Comparison of ENCODE assay signal across 25 cellular contexts in genomic region chr19:29702958-29703320, GRCh38.
"Had no signal": no experiment of that assay in that cellular context is flagged by ENCODE, and none has a peak within 500 bp of the region (broad histone marks: within the 10 kb centered on the region; RNA-seq: fewer than 3 reads in every experiment).

No MANE protein-coding gene starts in this region.

- H3K27me3 ChIP-seq: brain microvascular endothelial cell, cardiac muscle cell had no signal

- H3K4me3 Mint-ChIP-seq: activated CD8-positive, alpha-beta memory T cell treated with anti-CD3 and anti-CD28 coated beads, Interleukin-2, amount 10 ng/mL, durations not matched to agents 7 days and 5 days; activated naive CD4-positive, alpha-beta T cell treated with anti-CD3 and anti-CD28 coated beads for 36 hours; activated T-cell treated with anti-CD3 and anti-CD28 coated beads, Interleukin-2, amount 50 U/mL, for 4 hours; activated T-helper 17 cell treated with anti-CD3 and anti-CD28 coated beads, Interleukin-2, amount 50 U/mL, for 72 hours; IgD-negative memory B cell; T-helper 17 cell; WTC11 had no signal

- DNase-seq: activated CD4-positive, alpha-beta T cell treated with anti-CD3 and anti-CD28 coated beads for 48 hours; activated CD4-positive, alpha-beta T cell treated with anti-CD3 and anti-CD28 coated beads, Interleukin-2, amount 50 U/mL, for 48 hours; activated CD4-positive, CD25-positive, alpha-beta regulatory T cell treated with anti-CD3 and anti-CD28 coated beads, Interleukin-2, amount 50 U/mL, for 72 hours; activated CD8-positive, alpha-beta memory T cell treated with anti-CD3 and anti-CD28 coated beads, Interleukin-2, amount 10 ng/mL, durations not matched to agents 7 days and 5 days; activated gamma-delta T cell; activated naive CD4-positive, alpha-beta T cell treated with anti-CD3 and anti-CD28 coated beads for 36 hours; activated T-cell treated with anti-CD3 and anti-CD28 coated beads, Interleukin-2, amount 50 U/mL, for 4 hours; brain microvascular endothelial cell; KG1; NCI-H1092; NCI-H1694; NCI-H2029; NCI-H2107; NCI-H2171 treated with DMSO at 0.1 percent for 48 hours; NCI-H345; NCI-H510A; NCI-H526 treated with DMSO at 0.1 percent for 48 hours; NCI-H82; SIG-M5; T-helper 17 cell; T-helper 9 cell had no signal

- H3K27ac Mint-ChIP-seq: activated T-helper 17 cell treated with anti-CD3 and anti-CD28 coated beads, Interleukin-2, amount 50 U/mL, for 72 hours; WTC11 had no signal

- H3K27ac ChIP-seq: brain microvascular endothelial cell, cardiac muscle cell had no signal

- H3K27me3 Mint-ChIP-seq: activated CD8-positive, alpha-beta memory T cell treated with anti-CD3 and anti-CD28 coated beads, Interleukin-2, amount 10 ng/mL, durations not matched to agents 7 days and 5 days; activated T-helper 17 cell treated with anti-CD3 and anti-CD28 coated beads, Interleukin-2, amount 50 U/mL, for 72 hours; IgD-negative memory B cell; T-helper 17 cell had no signal

- H3K36me3 Mint-ChIP-seq: IgD-negative memory B cell had no signal

- H3K4me1 Mint-ChIP-seq: WTC11 had no signal

- H3K4me3 ChIP-seq: cardiac muscle cell had no signal

- ATAC-seq: activated CD8-positive, alpha-beta memory T cell treated with anti-CD3 and anti-CD28 coated beads, Interleukin-2, amount 10 ng/mL, durations not matched to agents 7 days and 5 days; activated T-cell treated with anti-CD3 and anti-CD28 coated beads, Interleukin-2, amount 50 U/mL, for 4 hours; activated T-helper 17 cell treated with anti-CD3 and anti-CD28 coated beads, Interleukin-2, amount 50 U/mL, for 72 hours; T-helper 17 cell; WTC11 had no signal

- H3K9me3 Mint-ChIP-seq: activated naive CD4-positive, alpha-beta T cell treated with anti-CD3 and anti-CD28 coated beads for 36 hours; activated T-cell treated with anti-CD3 and anti-CD28 coated beads, Interleukin-2, amount 50 U/mL, for 4 hours; activated T-helper 17 cell treated with anti-CD3 and anti-CD28 coated beads, Interleukin-2, amount 50 U/mL, for 72 hours; IgD-negative memory B cell; WTC11 had no signal
